8 cellular contexts compared by ENCODE assay signal in the genomic region with DNA sequence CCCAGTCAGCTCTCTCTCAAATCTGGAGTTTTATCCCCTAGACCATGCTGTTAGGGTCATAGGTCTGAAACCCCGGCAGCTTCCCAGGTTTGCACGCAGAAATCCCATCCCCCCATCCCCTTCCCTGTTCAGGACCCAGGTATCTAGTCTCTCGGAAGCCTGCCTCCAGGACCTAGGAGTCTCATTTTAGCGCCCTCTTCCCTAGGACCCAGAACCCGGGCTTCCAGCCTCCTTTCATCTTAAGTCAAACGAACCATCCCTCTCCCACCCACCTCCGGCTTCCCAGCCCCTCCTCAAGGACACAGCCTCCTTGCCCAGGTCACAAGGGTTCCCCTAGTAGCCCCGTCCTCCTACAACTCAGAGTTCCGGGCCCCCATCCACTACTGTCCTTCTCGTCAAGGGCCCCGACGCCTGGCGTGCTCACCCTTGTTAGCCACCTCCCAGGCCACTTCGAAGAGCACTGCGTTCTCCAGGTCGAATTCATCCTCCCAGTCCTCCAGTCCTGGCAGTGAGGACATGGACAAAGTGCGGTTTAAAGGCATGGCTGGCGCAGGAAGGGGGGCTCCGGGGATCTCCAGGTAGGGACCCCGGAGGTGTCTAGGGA. TPM values are rescaled to one million over a fixed set of nuclear protein-coding genes. Genes with fewer than 3 reads are reported as not detected.
DNase-seq lines count a peak whose midpoint lies in the region; ATAC-seq and TF ChIP-seq lines count a peak whose summit lies in the region.

No MANE protein-coding gene starts in this region.

- no peaks in the 10 kb centered on the region for H3K9me3 ChIP-seq in stomach

- peaks cover 32 to 47% (median 42%) of the 10 kb centered on the region in 4 donors for H3K4me1 ChIP-seq in stomach

- peak overlapping the region; percentile 88 for H3K27ac ChIP-seq in HL-60 (replicated peaks)
- peak overlapping the region; percentile 85 to 96 (median 94) for H3K27ac ChIP-seq in stomach

- ATAC-seq in GM18505 (IDR thresholded peaks at IDR 0.05; ENCODE audit: unreplicated experiment) = peak; percentile 2

- H3K27me3 Mint-ChIP-seq in immature natural killer cell (ENCODE audit: low read depth in 3 of 3) = peaks cover 4 to 5% (median 5%) of the 10 kb centered on the region in 3 donors

- no peaks in the 10 kb centered on the region for H3K27me3 ChIP-seq in HL-60 (ENCODE audit: insufficient read depth, poor library complexity, severe bottlenecking)
- H3K27me3 ChIP-seq in stomach = no peaks in the 10 kb centered on the region

- H3K9me3 Mint-ChIP-seq in immature natural killer cell = no peaks in the 10 kb centered on the region

- DNase-seq in HL-60 (ENCODE audit: low read depth in 1 of 2, low spot score in 1 of 2) (no peak), astrocyte of the cerebellum (ENCODE audit: low read depth) (no peak), immature natural killer cell (no peak), stomach (no peak), COLO829 (ENCODE audit: low spot score) (no peak), 8988T (no peak)
- DNase-seq in activated CD4-positive, CD25-positive, alpha-beta regulatory T cell (lab: John Stamatoyannopoulos, UW) = no peak

- TF ChIP-seq POLR2A in GM18505 (IDR thresholded peaks at IDR 0.05; ENCODE audit: borderline replicate concordance, extremely low read depth, insufficient read depth, insufficient read length) (no peak), stomach (IDR thresholded peaks at IDR 0.05) (no peak)

- peaks cover 13 to 37% (median 31%) of the 10 kb centered on the region in 4 donors for H3K36me3 ChIP-seq in stomach

- peaks cover 4 to 12% (median 7%) of the 10 kb centered on the region in 3 donors for H3K36me3 Mint-ChIP-seq in immature natural killer cell

- TF ChIP-seq CTCF in HL-60 (IDR thresholded peaks at IDR 0.05; ENCODE audit: insufficient read depth, low read length) = no peak
- no peak for TF ChIP-seq CTCF in astrocyte of the cerebellum (IDR thresholded peaks at IDR 0.05; ENCODE audit: low read depth, low read length, missing control alignments)
- TF ChIP-seq CTCF in stomach (IDR thresholded peaks at IDR 0.05) = no peak

- in situ Hi-C loops in astrocyte of the cerebellum (cut with HindIII; ENCODE audit: low sequenced_read_pairs) = no loop called here

- peak overlapping the region; percentile 82 for H3K4me3 ChIP-seq in HL-60 (replicated peaks; ENCODE audit: insufficient read depth, low read length)
- peak overlapping the region; percentile 93 for H3K4me3 ChIP-seq in astrocyte of the cerebellum (ENCODE audit: low read depth, low read length)
- peak overlapping the region; percentile 57 to 81 (median 71) for H3K4me3 ChIP-seq in stomach

- 0 to 1% (median 0%) methylated on average over 19 to 20 of the region's 20 CpGs for WGBS in stomach, 5 donors

- H3K27ac Mint-ChIP-seq in immature natural killer cell = peak overlapping the region; percentile 83 to 99 (median 94)

- peaks cover 27 to 34% of the 10 kb centered on the region in 2 donors for H3K4me1 Mint-ChIP-seq in immature natural killer cell

- intact Hi-C loops in stomach (cut with DNase I; ENCODE audit: low total_unique reads) = no loop called here

- peak overlapping the region; percentile 91 to 99 (median 95) for H3K4me3 Mint-ChIP-seq in immature natural killer cell

- TF ChIP-seq EP300 in stomach (IDR thresholded peaks at IDR 0.05) = no peak

RNA-seq across cellular contexts. Expression of a gene that starts 0.4 kb away (rescaled TPM):
- polyA plus RNA-seq in immature natural killer cell (10 to 100 TPM; 16.0 to 40.3 (median 32.9) TPM), stomach (10 to 100 TPM; 13.0 to 25.5 (median 15.5) TPM)
- 10 to 100 TPM; 13.0 to 63.6 (median 46.4) TPM for total RNA-seq in stomach

RNA-seq across cellular contexts. Expression of a gene that starts 1.0 kb away (rescaled TPM):
- 10 to 100 TPM; 64.0 to 72.7 (median 64.2) TPM for polyA plus RNA-seq in immature natural killer cell
- total RNA-seq in stomach = 10 to 100 TPM in 4 of 5 donors, under 1 TPM in 1; 0.58 to 96.0 (median 59.1) TPM
- 10 to 100 TPM; 55.3 to 69.2 (median 63.3) TPM for polyA plus RNA-seq in stomach

RNA-seq across cellular contexts. Expression of a gene that starts 24.2 kb away (rescaled TPM):
- polyA plus RNA-seq in immature natural killer cell (not detected), stomach (10 to 100 TPM in 2 of 3 donors, 1 to 10 TPM in 1; 3.8 to 45.8 (median 40.3) TPM)
- total RNA-seq in stomach = 1 to 10 TPM in 1 of 5 donors, not detected in 4; 8.4 TPM

RNA-seq across cellular contexts. Expression of a gene that starts 27.6 kb away (rescaled TPM):
- polyA plus RNA-seq in immature natural killer cell = 1,000 to 10,000 TPM; 3,472 to 4,403 (median 4,065) TPM
- 1,000 to 10,000 TPM; 1,292 to 4,272 (median 3,457) TPM for total RNA-seq in stomach
- 1,000 to 10,000 TPM; 3,915 to 8,824 (median 7,571) TPM for polyA plus RNA-seq in stomach

RNA-seq across cellular contexts. Expression of a gene that starts 31.5 kb away (rescaled TPM):
- polyA plus RNA-seq in immature natural killer cell (not detected), stomach (not detected)
- not detected for total RNA-seq in stomach

Comparison
In these comparisons a context has a peak if more than half of its experiments do, and no peak if none do; other contexts are left out.
1. RNA of a gene that starts 24.2 kb away (polyA plus RNA-seq): 3.8 to 45.8 TPM in stomach; not detected in immature natural killer cell; every median in the first group is over 4 times any median in the second.
2. Peak in every context shown above with its lines, with median percentiles within 50 percentile points of each other: H3K4me3 ChIP-seq.